In the genomic region with DNA sequence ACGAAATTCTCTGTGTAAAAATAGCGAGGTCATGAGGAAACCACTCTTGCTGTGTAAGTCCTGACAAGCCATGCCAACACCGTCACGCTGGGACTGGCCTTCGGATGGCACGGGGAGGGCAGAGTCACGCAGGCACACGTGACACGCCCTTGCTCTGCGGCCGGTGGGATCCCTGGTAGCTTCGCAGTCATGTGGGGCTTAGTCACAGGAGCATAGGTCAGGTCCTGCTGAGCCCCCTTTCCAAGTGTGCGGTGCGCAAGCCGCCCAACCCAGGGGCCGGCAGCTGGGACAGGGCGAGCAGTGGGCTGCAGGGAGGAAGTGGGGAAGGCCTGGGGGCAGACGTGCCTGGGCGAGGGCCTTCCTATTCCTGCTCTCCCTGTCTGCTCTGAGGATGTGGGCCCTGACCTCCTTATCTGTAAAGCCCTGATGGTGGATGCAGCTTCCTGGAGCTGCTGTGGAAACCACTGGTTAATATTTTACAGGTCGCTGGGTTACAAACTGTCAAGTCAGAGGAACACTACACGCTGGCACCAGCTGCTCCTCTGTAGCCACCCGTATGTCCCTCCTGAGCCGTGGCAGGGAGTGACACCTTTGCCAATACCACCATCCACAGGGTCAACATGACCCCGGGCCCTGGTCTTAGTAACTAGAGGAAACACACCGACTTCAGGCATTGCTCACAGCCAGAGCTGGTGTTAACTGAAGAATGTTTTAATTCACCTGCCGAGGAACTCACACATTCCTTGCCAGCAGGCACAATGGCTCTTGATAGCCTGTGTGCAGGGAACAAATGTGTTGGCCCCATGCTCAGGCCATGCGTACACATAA, we compare ENCODE assay signal across 1 cellular context.
A peak's percentile ranks its signal among the peaks of the same experiment; 100 is the strongest.
TF ChIP-seq lines count a peak whose summit lies in the region.

No MANE protein-coding gene starts in this region.

TF ChIP-seq in HepG2, 621 proteins besides CTCF, POLR2A, EP300 and RAD21 (continued from another document and continues in another):
- TF ChIP-seq, protein P1, sequence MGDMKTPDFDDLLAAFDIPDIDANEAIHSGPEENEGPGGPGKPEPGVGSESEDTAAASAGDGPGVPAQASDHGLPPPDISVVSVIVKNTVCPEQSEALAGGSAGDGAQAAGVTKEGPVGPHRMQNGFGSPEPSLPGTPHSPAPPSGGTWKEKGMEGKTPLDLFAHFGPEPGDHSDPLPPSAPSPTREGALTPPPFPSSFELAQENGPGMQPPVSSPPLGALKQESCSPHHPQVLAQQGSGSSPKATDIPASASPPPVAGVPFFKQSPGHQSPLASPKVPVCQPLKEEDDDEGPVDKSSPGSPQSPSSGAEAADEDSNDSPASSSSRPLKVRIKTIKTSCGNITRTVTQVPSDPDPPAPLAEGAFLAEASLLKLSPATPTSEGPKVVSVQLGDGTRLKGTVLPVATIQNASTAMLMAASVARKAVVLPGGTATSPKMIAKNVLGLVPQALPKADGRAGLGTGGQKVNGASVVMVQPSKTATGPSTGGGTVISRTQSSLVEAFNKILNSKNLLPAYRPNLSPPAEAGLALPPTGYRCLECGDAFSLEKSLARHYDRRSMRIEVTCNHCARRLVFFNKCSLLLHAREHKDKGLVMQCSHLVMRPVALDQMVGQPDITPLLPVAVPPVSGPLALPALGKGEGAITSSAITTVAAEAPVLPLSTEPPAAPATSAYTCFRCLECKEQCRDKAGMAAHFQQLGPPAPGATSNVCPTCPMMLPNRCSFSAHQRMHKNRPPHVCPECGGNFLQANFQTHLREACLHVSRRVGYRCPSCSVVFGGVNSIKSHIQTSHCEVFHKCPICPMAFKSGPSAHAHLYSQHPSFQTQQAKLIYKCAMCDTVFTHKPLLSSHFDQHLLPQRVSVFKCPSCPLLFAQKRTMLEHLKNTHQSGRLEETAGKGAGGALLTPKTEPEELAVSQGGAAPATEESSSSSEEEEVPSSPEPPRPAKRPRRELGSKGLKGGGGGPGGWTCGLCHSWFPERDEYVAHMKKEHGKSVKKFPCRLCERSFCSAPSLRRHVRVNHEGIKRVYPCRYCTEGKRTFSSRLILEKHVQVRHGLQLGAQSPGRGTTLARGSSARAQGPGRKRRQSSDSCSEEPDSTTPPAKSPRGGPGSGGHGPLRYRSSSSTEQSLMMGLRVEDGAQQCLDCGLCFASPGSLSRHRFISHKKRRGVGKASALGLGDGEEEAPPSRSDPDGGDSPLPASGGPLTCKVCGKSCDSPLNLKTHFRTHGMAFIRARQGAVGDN (CRISPR knock-in tag; IDR thresholded peaks at IDR 0.05): peak; percentile 99
- TF ChIP-seq SIX4 (CRISPR knock-in tag; IDR thresholded peaks at IDR 0.05) (no peak), IRX3 (CRISPR knock-in tag; IDR thresholded peaks at IDR 0.05; ENCODE audit: borderline replicate concordance, low read depth) (no peak), ZNF737 (CRISPR knock-in tag; IDR thresholded peaks at IDR 0.05; ENCODE audit: borderline replicate concordance) (no peak), DNMT1 (CRISPR knock-in tag; IDR thresholded peaks at IDR 0.05) (no peak), SMAD9 (CRISPR knock-in tag; IDR thresholded peaks at IDR 0.05) (no peak), TEAD3 (CRISPR knock-in tag; optimal IDR thresholded peaks at IDR 0.05; ENCODE audit: borderline replicate concordance) (peak; percentile 83), KDM2A (CRISPR knock-in tag; IDR thresholded peaks at IDR 0.05; ENCODE audit: borderline replicate concordance, low read depth) (peak; percentile 87), CREM (IDR thresholded peaks at IDR 0.05) (peak; percentile 35; the same call in 1 of the 2 replicates), CREM (CRISPR knock-in tag; IDR thresholded peaks at IDR 0.05) (no peak), MEIS2 (CRISPR knock-in tag; IDR thresholded peaks at IDR 0.05) (peak; percentile 71; the same call in 1 of the 2 replicates), SNAPC2 (CRISPR knock-in tag; IDR thresholded peaks at IDR 0.05) (peak; percentile 18; the same call in 1 of the 2 replicates), KDM3A (CRISPR knock-in tag; IDR thresholded peaks at IDR 0.05; ENCODE audit: low read depth) (no peak), FOXA1 (IDR thresholded peaks at IDR 0.05) (no peak), FOXA1 (CRISPR knock-in tag; IDR thresholded peaks at IDR 0.05) (no peak; the same call in 1 of the 2 replicates), ZNF678 (CRISPR knock-in tag; IDR thresholded peaks at IDR 0.05) (no peak), ZNF282 (IDR thresholded peaks at IDR 0.05; ENCODE audit: partially characterized antibody) (no peak), ZNF615 (CRISPR knock-in tag; IDR thresholded peaks at IDR 0.05; ENCODE audit: borderline replicate concordance) (no peak), ZNF329 (CRISPR knock-in tag; IDR thresholded peaks at IDR 0.05; ENCODE audit: low read depth) (no peak), HDAC1 (CRISPR knock-in tag; IDR thresholded peaks at IDR 0.05) (peak; percentile 83), PCBP2 (optimal IDR thresholded peaks at IDR 0.05; ENCODE audit: low read depth, low read length, poor library complexity, severe bottlenecking) (no peak), ZNF672 (CRISPR knock-in tag; IDR thresholded peaks at IDR 0.05) (no peak), ZNF713 (CRISPR knock-in tag; IDR thresholded peaks at IDR 0.05) (no peak), ZNF891 (CRISPR knock-in tag; IDR thresholded peaks at IDR 0.05) (no peak), ZNF549 (CRISPR knock-in tag; IDR thresholded peaks at IDR 0.05) (no peak), ZNF577 (CRISPR knock-in tag; IDR thresholded peaks at IDR 0.05; ENCODE audit: borderline replicate concordance, low read depth) (no peak), ZNF547 (CRISPR knock-in tag; IDR thresholded peaks at IDR 0.05) (no peak), SMAD3 (CRISPR knock-in tag; IDR thresholded peaks at IDR 0.05) (no peak; the same call in 1 of the 2 replicates), ARNTL (CRISPR knock-in tag; IDR thresholded peaks at IDR 0.05) (peak; percentile 96), MYNN (CRISPR knock-in tag; IDR thresholded peaks at IDR 0.05; ENCODE audit: low read depth) (no peak), ZNF75D (CRISPR knock-in tag; IDR thresholded peaks at IDR 0.05; ENCODE audit: borderline replicate concordance) (no peak), CREB1 (IDR thresholded peaks at IDR 0.05) (peak; percentile 71), CREB1 (CRISPR knock-in tag; IDR thresholded peaks at IDR 0.05) (peak; percentile 59; the same call in 1 of the 2 replicates), ZNF7 (CRISPR knock-in tag; IDR thresholded peaks at IDR 0.05) (no peak), SNRNP70 (IDR thresholded peaks at IDR 0.05; ENCODE audit: low read depth, low read length) (no peak), ZNF674 (CRISPR knock-in tag; IDR thresholded peaks at IDR 0.05; ENCODE audit: low read depth) (no peak)
- TF ChIP-seq, protein P2, sequence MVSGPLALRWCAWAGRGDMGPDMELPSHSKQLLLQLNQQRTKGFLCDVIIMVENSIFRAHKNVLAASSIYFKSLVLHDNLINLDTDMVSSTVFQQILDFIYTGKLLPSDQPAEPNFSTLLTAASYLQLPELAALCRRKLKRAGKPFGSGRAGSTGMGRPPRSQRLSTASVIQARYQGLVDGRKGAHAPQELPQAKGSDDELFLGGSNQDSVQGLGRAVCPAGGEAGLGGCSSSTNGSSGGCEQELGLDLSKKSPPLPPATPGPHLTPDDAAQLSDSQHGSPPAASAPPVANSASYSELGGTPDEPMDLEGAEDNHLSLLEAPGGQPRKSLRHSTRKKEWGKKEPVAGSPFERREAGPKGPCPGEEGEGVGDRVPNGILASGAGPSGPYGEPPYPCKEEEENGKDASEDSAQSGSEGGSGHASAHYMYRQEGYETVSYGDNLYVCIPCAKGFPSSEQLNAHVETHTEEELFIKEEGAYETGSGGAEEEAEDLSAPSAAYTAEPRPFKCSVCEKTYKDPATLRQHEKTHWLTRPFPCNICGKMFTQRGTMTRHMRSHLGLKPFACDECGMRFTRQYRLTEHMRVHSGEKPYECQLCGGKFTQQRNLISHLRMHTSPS (CRISPR knock-in tag; IDR thresholded peaks at IDR 0.05; ENCODE audit: low read depth): peak; percentile 98
- TF ChIP-seq, protein P3, sequence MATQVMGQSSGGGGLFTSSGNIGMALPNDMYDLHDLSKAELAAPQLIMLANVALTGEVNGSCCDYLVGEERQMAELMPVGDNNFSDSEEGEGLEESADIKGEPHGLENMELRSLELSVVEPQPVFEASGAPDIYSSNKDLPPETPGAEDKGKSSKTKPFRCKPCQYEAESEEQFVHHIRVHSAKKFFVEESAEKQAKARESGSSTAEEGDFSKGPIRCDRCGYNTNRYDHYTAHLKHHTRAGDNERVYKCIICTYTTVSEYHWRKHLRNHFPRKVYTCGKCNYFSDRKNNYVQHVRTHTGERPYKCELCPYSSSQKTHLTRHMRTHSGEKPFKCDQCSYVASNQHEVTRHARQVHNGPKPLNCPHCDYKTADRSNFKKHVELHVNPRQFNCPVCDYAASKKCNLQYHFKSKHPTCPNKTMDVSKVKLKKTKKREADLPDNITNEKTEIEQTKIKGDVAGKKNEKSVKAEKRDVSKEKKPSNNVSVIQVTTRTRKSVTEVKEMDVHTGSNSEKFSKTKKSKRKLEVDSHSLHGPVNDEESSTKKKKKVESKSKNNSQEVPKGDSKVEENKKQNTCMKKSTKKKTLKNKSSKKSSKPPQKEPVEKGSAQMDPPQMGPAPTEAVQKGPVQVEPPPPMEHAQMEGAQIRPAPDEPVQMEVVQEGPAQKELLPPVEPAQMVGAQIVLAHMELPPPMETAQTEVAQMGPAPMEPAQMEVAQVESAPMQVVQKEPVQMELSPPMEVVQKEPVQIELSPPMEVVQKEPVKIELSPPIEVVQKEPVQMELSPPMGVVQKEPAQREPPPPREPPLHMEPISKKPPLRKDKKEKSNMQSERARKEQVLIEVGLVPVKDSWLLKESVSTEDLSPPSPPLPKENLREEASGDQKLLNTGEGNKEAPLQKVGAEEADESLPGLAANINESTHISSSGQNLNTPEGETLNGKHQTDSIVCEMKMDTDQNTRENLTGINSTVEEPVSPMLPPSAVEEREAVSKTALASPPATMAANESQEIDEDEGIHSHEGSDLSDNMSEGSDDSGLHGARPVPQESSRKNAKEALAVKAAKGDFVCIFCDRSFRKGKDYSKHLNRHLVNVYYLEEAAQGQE (IDR thresholded peaks at IDR 0.05; ENCODE audit: borderline replicate concordance in 1 of 2, low read depth in 1 of 2, low read length in 2 of 2): no peak
- TF ChIP-seq, protein P4, sequence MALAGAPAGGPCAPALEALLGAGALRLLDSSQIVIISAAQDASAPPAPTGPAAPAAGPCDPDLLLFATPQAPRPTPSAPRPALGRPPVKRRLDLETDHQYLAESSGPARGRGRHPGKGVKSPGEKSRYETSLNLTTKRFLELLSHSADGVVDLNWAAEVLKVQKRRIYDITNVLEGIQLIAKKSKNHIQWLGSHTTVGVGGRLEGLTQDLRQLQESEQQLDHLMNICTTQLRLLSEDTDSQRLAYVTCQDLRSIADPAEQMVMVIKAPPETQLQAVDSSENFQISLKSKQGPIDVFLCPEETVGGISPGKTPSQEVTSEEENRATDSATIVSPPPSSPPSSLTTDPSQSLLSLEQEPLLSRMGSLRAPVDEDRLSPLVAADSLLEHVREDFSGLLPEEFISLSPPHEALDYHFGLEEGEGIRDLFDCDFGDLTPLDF (CRISPR knock-in tag; IDR thresholded peaks at IDR 0.05): no peak
- TF ChIP-seq, protein P5, sequence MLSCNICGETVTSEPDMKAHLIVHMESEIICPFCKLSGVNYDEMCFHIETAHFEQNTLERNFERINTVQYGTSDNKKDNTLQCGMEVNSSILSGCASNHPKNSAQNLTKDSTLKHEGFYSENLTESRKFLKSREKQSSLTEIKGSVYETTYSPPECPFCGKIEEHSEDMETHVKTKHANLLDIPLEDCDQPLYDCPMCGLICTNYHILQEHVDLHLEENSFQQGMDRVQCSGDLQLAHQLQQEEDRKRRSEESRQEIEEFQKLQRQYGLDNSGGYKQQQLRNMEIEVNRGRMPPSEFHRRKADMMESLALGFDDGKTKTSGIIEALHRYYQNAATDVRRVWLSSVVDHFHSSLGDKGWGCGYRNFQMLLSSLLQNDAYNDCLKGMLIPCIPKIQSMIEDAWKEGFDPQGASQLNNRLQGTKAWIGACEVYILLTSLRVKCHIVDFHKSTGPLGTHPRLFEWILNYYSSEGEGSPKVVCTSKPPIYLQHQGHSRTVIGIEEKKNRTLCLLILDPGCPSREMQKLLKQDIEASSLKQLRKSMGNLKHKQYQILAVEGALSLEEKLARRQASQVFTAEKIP (CRISPR knock-in tag; IDR thresholded peaks at IDR 0.05; ENCODE audit: borderline replicate concordance): no peak
- TF ChIP-seq, protein P6, sequence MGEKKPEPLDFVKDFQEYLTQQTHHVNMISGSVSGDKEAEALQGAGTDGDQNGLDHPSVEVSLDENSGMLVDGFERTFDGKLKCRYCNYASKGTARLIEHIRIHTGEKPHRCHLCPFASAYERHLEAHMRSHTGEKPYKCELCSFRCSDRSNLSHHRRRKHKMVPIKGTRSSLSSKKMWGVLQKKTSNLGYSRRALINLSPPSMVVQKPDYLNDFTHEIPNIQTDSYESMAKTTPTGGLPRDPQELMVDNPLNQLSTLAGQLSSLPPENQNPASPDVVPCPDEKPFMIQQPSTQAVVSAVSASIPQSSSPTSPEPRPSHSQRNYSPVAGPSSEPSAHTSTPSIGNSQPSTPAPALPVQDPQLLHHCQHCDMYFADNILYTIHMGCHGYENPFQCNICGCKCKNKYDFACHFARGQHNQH (CRISPR knock-in tag; IDR thresholded peaks at IDR 0.05): peak; percentile 55
- TF ChIP-seq, protein P7, sequence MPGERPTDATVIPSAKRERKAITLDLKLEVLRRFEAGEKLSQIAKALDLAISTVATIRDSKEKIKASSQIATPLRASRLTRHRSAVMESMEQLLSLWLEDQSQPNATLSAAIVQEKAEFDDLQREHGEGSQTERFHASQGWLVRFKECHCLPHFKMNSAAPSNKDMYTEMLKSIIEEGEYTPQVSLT (CRISPR knock-in tag; IDR thresholded peaks at IDR 0.05; ENCODE audit: borderline replicate concordance, low read depth): no peak
- TF ChIP-seq, protein P8, sequence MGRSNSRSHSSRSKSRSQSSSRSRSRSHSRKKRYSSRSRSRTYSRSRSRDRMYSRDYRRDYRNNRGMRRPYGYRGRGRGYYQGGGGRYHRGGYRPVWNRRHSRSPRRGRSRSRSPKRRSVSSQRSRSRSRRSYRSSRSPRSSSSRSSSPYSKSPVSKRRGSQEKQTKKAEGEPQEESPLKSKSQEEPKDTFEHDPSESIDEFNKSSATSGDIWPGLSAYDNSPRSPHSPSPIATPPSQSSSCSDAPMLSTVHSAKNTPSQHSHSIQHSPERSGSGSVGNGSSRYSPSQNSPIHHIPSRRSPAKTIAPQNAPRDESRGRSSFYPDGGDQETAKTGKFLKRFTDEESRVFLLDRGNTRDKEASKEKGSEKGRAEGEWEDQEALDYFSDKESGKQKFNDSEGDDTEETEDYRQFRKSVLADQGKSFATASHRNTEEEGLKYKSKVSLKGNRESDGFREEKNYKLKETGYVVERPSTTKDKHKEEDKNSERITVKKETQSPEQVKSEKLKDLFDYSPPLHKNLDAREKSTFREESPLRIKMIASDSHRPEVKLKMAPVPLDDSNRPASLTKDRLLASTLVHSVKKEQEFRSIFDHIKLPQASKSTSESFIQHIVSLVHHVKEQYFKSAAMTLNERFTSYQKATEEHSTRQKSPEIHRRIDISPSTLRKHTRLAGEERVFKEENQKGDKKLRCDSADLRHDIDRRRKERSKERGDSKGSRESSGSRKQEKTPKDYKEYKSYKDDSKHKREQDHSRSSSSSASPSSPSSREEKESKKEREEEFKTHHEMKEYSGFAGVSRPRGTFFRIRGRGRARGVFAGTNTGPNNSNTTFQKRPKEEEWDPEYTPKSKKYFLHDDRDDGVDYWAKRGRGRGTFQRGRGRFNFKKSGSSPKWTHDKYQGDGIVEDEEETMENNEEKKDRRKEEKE (IDR thresholded peaks at IDR 0.05): no peak
